9 cellular contexts compared by ENCODE assay signal in the genomic region with DNA sequence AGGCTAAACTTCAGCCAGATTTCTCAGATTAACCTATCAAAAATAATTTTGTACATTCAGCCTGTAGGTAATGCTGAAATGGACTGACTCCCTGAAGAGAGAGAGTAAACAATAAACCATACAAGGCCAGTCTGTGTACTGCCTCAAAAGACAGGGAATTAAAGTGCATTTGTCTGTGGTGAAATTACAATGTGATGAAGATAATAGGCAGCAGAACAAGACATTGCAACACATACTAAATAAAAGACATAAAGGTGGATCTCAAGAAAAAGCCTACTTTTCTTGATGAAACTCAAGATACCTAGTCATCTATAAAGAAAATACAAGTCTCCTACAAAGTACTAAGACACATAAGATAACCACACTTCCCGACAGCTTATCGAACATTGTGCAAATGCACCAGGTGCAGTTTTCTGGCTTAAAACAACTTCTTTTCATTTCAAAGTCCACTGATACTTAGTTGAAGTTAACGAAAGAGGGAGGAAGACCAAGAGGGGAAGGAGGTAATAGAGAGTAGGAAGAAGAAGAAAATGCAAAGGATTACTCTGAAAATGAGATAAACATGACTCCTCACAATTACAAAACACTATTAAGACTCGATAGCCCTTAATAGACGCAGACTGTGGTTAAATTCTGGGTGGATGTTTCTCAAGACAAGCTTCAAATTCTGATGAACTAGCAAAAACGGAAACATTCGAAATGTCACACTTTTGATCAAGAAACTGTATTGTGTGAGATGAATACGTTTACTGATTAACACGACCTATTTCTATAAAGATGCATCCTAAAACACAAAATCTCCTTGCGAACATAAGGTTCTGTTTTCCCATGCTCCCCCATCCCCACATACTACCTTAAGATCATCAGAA. TPM values are rescaled to one million over a fixed set of nuclear protein-coding genes. Genes with fewer than 3 reads are reported as not detected.
DNase-seq lines count a peak whose midpoint lies in the region; ATAC-seq and TF ChIP-seq lines count a peak whose summit lies in the region.
"Had no signal": no experiment of that assay in that cellular context is flagged by ENCODE, and none has a peak within 500 bp of the region (broad histone marks: within the 10 kb centered on the region; RNA-seq: fewer than 3 reads in every experiment).

No MANE protein-coding gene starts in this region.

- no peaks in the 10 kb centered on the region for H3K9me3 ChIP-seq in effector memory CD4-positive, alpha-beta T cell (ENCODE audit: control insufficient read depth, low read length)
- no peaks in the 10 kb centered on the region for H3K9me3 ChIP-seq in ovary

- no peak for TF ChIP-seq CTCF in GM06990 (IDR thresholded peaks at IDR 0.05; ENCODE audit: insufficient read depth, low read length, poor library complexity, severe bottlenecking)
- TF ChIP-seq CTCF in ovary (IDR thresholded peaks at IDR 0.05), result no peak

- intact Hi-C loops in ovary (cut with DNase I), result loop anchor here in 2 of 4 donors (10.0 kb wide), 3 partner anchors 63 to 1393 kb away; a partner anchor contains a TSS

- no peak for ATAC-seq in GM21381 (IDR thresholded peaks at IDR 0.05; ENCODE audit: unreplicated experiment)
- ATAC-seq in GM18519 (IDR thresholded peaks at IDR 0.05; ENCODE audit: low FRiP score, unreplicated experiment), result no peak
- ATAC-seq in GM21423 (IDR thresholded peaks at IDR 0.05; ENCODE audit: unreplicated experiment), result no peak
- ATAC-seq in GM19467 (IDR thresholded peaks at IDR 0.05; ENCODE audit: unreplicated experiment), result no peak

- TF ChIP-seq EP300 in ovary (IDR thresholded peaks at IDR 0.05), result no peak

- no peak for DNase-seq in GM06990 (ENCODE audit: extremely low read depth, insufficient read length)
- peak; percentile 64 for DNase-seq in OCI-M1 (lab: John Stamatoyannopoulos, UW)
- DNase-seq in effector memory CD4-positive, alpha-beta T cell, result no peak
- no peak for DNase-seq in ovary
- DNase-seq: caudate nucleus had no signal

- peaks cover 3% of the 10 kb centered on the region; the same call in 1 of the 2 replicates for H3K36me3 ChIP-seq in GM06990 (ENCODE audit: control insufficient read depth, insufficient read depth, low read length)
- H3K36me3 ChIP-seq in effector memory CD4-positive, alpha-beta T cell (ENCODE audit: control insufficient read depth, insufficient read depth, low read length), result peaks cover 4% of the 10 kb centered on the region
- no peaks in the 10 kb centered on the region for H3K36me3 ChIP-seq in ovary

- H3K27me3 ChIP-seq in GM06990 (replicated peaks; ENCODE audit: control insufficient read depth, insufficient read depth, low read length), result no peaks in the 10 kb centered on the region
- H3K27me3 ChIP-seq in effector memory CD4-positive, alpha-beta T cell (replicated peaks; ENCODE audit: control insufficient read depth, insufficient read depth, low read length, poor library complexity, severe bottlenecking), result no peaks in the 10 kb centered on the region
- H3K27me3 ChIP-seq in ovary, result no peaks in the 10 kb centered on the region

- no peak for TF ChIP-seq POLR2A in ovary (IDR thresholded peaks at IDR 0.05)

- H3K4me1 ChIP-seq in effector memory CD4-positive, alpha-beta T cell (ENCODE audit: control insufficient read depth, insufficient read depth, low read length, poor library complexity, severe bottlenecking), result peaks cover 25% of the 10 kb centered on the region
- H3K4me1 ChIP-seq in ovary (ENCODE audit: insufficient read depth), result no peaks in the 10 kb centered on the region

- 2 to 3% (median 3%) methylated on average over 10 of the region's 10 CpGs for WGBS in ovary, 3 donors

- peak overlapping the region; percentile 2 for H3K27ac ChIP-seq in effector memory CD4-positive, alpha-beta T cell (ENCODE audit: insufficient read depth, low read length, poor library complexity, severe bottlenecking)
- H3K27ac ChIP-seq in ovary, result no peak overlapping the region

- peak overlapping the region; percentile 89 for H3K4me3 ChIP-seq in GM06990 (replicated peaks; ENCODE audit: low read depth, low read length)
- peak overlapping the region; percentile 95 for H3K4me3 ChIP-seq in effector memory CD4-positive, alpha-beta T cell (ENCODE audit: insufficient read depth, low read depth, low read length, poor library complexity, severe bottlenecking)
- peak overlapping the region; percentile 80 for H3K4me3 ChIP-seq in ovary

RNA-seq across cellular contexts. Expression of a gene that starts 2.0 kb away (rescaled TPM):
- total RNA-seq in ovary, result 100 to 1,000 TPM in 5 of 7 donors, 10 to 100 TPM in 2; 55.9 to 173 (median 153) TPM
- 100 to 1,000 TPM in 1 of 2 donors, 10 to 100 TPM in 1; 70.6 to 107 TPM for polyA plus RNA-seq in ovary

RNA-seq across cellular contexts. Expression of a gene that starts 27.6 kb away (rescaled TPM):
- total RNA-seq in ovary, result 10 to 100 TPM; 16.5 to 42.6 (median 23.5) TPM
- 10 to 100 TPM; 17.2 to 43.1 TPM for polyA plus RNA-seq in ovary
